8 cellular contexts compared by ENCODE assay signal in genomic region chr7:117323877-117324699, GRCh38. TPM values are rescaled to one million over a fixed set of nuclear protein-coding genes. Genes with fewer than 3 reads are reported as not detected.
DNase-seq lines count a peak whose midpoint lies in the region; ATAC-seq, FAIRE-seq and TF ChIP-seq lines count a peak whose summit lies in the region.

No MANE protein-coding gene starts in this region.

- 0 out of 2 replicates have a peak, but pooled peaks cover 4% of the 10 kb centered on the region for H4K20me1 ChIP-seq in K562 (replicated peaks; ENCODE audit: control insufficient read depth, insufficient read depth, low read length)

- H2AFZ ChIP-seq in K562 (ENCODE audit: low read depth, low read length) = no peak overlapping the region

- H3K27me3 ChIP-seq in K562 (ENCODE audit: control insufficient read depth in 2 of 2, insufficient read depth in 2 of 2, low read length in 2 of 2) (peaks cover 43 to 44% of the 10 kb centered on the region in 2 experiments; a peak in 4 of 5 replicates), stomach (peaks cover 15 to 61% (median 44%) of the 10 kb centered on the region in 3 donors)

- ATAC-seq in K562 (peak; percentile 52), GM21390 (IDR thresholded peaks at IDR 0.05; ENCODE audit: unreplicated experiment) (no peak), HG03342 (IDR thresholded peaks at IDR 0.05; ENCODE audit: unreplicated experiment) (no peak), HG03175 (IDR thresholded peaks at IDR 0.05; ENCODE audit: unreplicated experiment) (no peak)

- peak overlapping the region; percentile 38 for H3K4me3 ChIP-seq in HEK293 (ENCODE audit: low read depth, low read length)
- no peak overlapping the region for H3K4me3 ChIP-seq in K562
- H3K4me3 ChIP-seq in stomach = peak overlapping the region; percentile 33 to 48 (median 42)

- WGBS in K562 (ENCODE audit: insufficient coverage, low coverage, missing lambda C conversion rate) = 7% methylated on average over 61 of the region's 65 CpGs
- WGBS in stomach, 5 donors = 0 to 5% (median 2%) methylated on average over 12 to 65 of the region's 65 CpGs

- no peak for TF ChIP-seq EP300 in K562 (IDR thresholded peaks at IDR 0.05; ENCODE audit: low read length)
- no peak for TF ChIP-seq EP300 in stomach (IDR thresholded peaks at IDR 0.05)

- H3K27ac ChIP-seq in HEK293 (ENCODE audit: extremely low read depth, low read depth, low read length) = no peak overlapping the region
- H3K27ac ChIP-seq in K562 (ENCODE audit: extremely low read depth, low read depth, low read length) = no peak overlapping the region
- no peak overlapping the region for H3K27ac ChIP-seq in stomach

- no peak for TF ChIP-seq CTCF in HEK293 (tag by site-specific recombination; IDR thresholded peaks at IDR 0.05)
- TF ChIP-seq CTCF in K562 (IDR thresholded peaks at IDR 0.05 in 2 of 3, conservative IDR thresholded peaks at IDR 0.05 in 1 of 3; ENCODE audit: insufficient read depth in 2 of 3, low read depth in 1 of 3, low read length in 3 of 3) = no peak
- TF ChIP-seq CTCF in stomach (IDR thresholded peaks at IDR 0.05) = no peak

- DNase-seq in K562 (ENCODE audit: extremely low read depth in 1 of 4, low spot score in 3 of 4) (no peak), iPS-NIHi11 (ENCODE audit: low spot score) (peak; percentile 54), stomach (no peak), RKO (ENCODE audit: low spot score) (no peak)

- no peak for FAIRE-seq in K562 (lab: Jason Lieb, UNC)

- in situ Hi-C loops in K562 (cut with MboI) = no loop called here

- no peak for TF ChIP-seq POLR2A in K562 (conservative IDR thresholded peaks at IDR 0.05)
- TF ChIP-seq POLR2A in stomach (IDR thresholded peaks at IDR 0.05) = no peak

- no TSS peak for BruUV-seq in K562 (replicated peaks; lab: Mats Ljungman, UMichigan)

- TF ChIP-seq RAD21 in K562 (CRISPR knock-in tag; conservative IDR thresholded peaks at IDR 0.05 in 1 of 2, IDR thresholded peaks at IDR 0.05 in 1 of 2) = no peak

- no peaks in the 10 kb centered on the region for H3K79me2 ChIP-seq in K562 (ENCODE audit: control insufficient read depth, insufficient read depth, low read length)

- H3K9ac ChIP-seq in K562 (ENCODE audit: insufficient read depth in 1 of 2, low read depth in 2 of 2, low read length in 2 of 2) = no peak overlapping the region

- no peak overlapping the region for H3K4me2 ChIP-seq in K562 (ENCODE audit: insufficient read depth, low read length)

- POLR2A ChIA-PET in HEK293 (lab: Yijun Ruan, JAX) = no interaction called here
- POLR2A ChIA-PET in K562 (lab: Yijun Ruan, JAX) = no interaction called here

- H3K4me1 ChIP-seq in HEK293 (ENCODE audit: control insufficient read depth, insufficient read depth, low read length) (no peaks in the 10 kb centered on the region), K562 (replicated peaks in 1 of 2; ENCODE audit: control insufficient read depth in 2 of 2, insufficient read depth in 2 of 2, low read length in 2 of 2) (peaks cover 0 to 16% of the 10 kb centered on the region in 2 experiments; a peak in 2 of 5 replicates), stomach (peaks cover 21 to 24% (median 22%) of the 10 kb centered on the region in 4 donors)

- H3K9me1 ChIP-seq in K562 (ENCODE audit: control insufficient read depth, insufficient read depth, low read length) = no peaks in the 10 kb centered on the region

- intact Hi-C loops in K562 (cut with micrococcal nuclease) (no loop called here), stomach (cut with DNase I; ENCODE audit: low total_unique reads) (no loop called here)

- H3K36me3 ChIP-seq in HEK293 (ENCODE audit: control insufficient read depth in 2 of 2, insufficient read depth in 1 of 2, low read length in 2 of 2) (no peaks in the 10 kb centered on the region), K562 (ENCODE audit: control insufficient read depth, insufficient read depth, low read length) (no peaks in the 10 kb centered on the region), stomach (no peaks in the 10 kb centered on the region)

- CTCF ChIA-PET in HEK293 (lab: Yijun Ruan, JAX) (no interaction called here), K562 (lab: Yijun Ruan, JAX; ENCODE audit: low intra/inter-chr PET ratio) (no interaction called here)

- no peaks in the 10 kb centered on the region for H3K9me3 ChIP-seq in HEK293 (ENCODE audit: control insufficient read depth, insufficient read depth, low read depth, low read length)
- no peaks in the 10 kb centered on the region for H3K9me3 ChIP-seq in K562 (replicated peaks; ENCODE audit: control insufficient read depth, insufficient read depth, low read depth, low read length)
- peaks cover 0 to 6% (median 0%) of the 10 kb centered on the region in 4 donors for H3K9me3 ChIP-seq in stomach

TF ChIP-seq in HEK293, 187 proteins besides CTCF, POLR2A, EP300 and RAD21 (continues in another document):
- no peak for TF ChIP-seq ZNF626 (tag by site-specific recombination; IDR thresholded peaks at IDR 0.05)
- no peak for TF ChIP-seq ZNF37A (tag by site-specific recombination; IDR thresholded peaks at IDR 0.05)
- TF ChIP-seq, protein P1, sequence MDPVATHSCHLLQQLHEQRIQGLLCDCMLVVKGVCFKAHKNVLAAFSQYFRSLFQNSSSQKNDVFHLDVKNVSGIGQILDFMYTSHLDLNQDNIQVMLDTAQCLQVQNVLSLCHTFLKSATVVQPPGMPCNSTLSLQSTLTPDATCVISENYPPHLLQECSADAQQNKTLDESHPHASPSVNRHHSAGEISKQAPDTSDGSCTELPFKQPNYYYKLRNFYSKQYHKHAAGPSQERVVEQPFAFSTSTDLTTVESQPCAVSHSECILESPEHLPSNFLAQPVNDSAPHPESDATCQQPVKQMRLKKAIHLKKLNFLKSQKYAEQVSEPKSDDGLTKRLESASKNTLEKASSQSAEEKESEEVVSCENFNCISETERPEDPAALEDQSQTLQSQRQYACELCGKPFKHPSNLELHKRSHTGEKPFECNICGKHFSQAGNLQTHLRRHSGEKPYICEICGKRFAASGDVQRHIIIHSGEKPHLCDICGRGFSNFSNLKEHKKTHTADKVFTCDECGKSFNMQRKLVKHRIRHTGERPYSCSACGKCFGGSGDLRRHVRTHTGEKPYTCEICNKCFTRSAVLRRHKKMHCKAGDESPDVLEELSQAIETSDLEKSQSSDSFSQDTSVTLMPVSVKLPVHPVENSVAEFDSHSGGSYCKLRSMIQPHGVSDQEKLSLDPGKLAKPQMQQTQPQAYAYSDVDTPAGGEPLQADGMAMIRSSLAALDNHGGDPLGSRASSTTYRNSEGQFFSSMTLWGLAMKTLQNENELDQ (tag by site-specific recombination; IDR thresholded peaks at IDR 0.05; ENCODE audit: low read depth) = no peak
- no peak for TF ChIP-seq ZNF274 (IDR thresholded peaks at IDR 0.05; ENCODE audit: low read length)
- TF ChIP-seq ZNF274 (tag by site-specific recombination; IDR thresholded peaks at IDR 0.05; ENCODE audit: borderline replicate concordance) = no peak

TF ChIP-seq in K562, 482 proteins besides CTCF, POLR2A, EP300 and RAD21:
- TF ChIP-seq ZNF124 (CRISPR knock-in tag; IDR thresholded peaks at IDR 0.05) = no peak
- TF ChIP-seq MTA2 (IDR thresholded peaks at IDR 0.05; ENCODE audit: low read depth) = no peak
- no peak for TF ChIP-seq SNIP1 (IDR thresholded peaks at IDR 0.05; ENCODE audit: low read depth)
TF ChIP-seq in K562: peak in this region for 0.

RNA-seq across cellular contexts. Expression of gene WNT2, which starts 1.2 kb away (rescaled TPM):
- total RNA-seq in K562 (2011; cell fraction: chromatin; rRNA removed; ENCODE audit: low replicate concordance) = not detected in 2 replicates
- not detected in 2 replicates for total RNA-seq in K562 (2011; cell fraction: nucleolus; rRNA removed)
- total RNA-seq in K562 (2011; cell fraction: nucleoplasm; rRNA removed) = not detected in 2 replicates
- total RNA-seq in K562 (2014; rRNA removed) (not detected in 2 replicates), K562 (2014; rRNA removed; fragmentation: Illumina TruSeq; extraction: Trizol) (not detected in 2 replicates), K562 (2015; rRNA removed; fragmentation: Illumina TruSeq; extraction: Trizol) (not detected in 2 replicates), K562 (2021) (not detected in 2 replicates), stomach (1 to 10 TPM in 1 of 5 donors, not detected in 4; 1.7 TPM)
- polyA plus RNA-seq in K562 (2011; rRNA removed) (not detected in 2 replicates), K562 (2014; fragmentation: Illumina TruSeq; extraction: Trizol) (not detected in 2 replicates), K562 (2014; fragmentation: Nextera tagmentation; extraction: Ambion mirVana) (under 1 TPM in 1 of 2 experiments, not detected in 1; 0.04 TPM), K562 (2014; rRNA removed) (not detected in 2 replicates), stomach (under 1 TPM in 1 of 3 donors, not detected in 2; 0.61 TPM)
- polyA plus RNA-seq in K562 (2011; cell fraction: cytosol; rRNA removed) = not detected in 2 replicates
- polyA plus RNA-seq in K562 (2011; cell fraction: nucleus; rRNA removed) = not detected in 2 replicates
- polyA plus RNA-seq in K562 (2012) = not detected in 2 replicates
- polyA minus RNA-seq in K562 (2011; rRNA and poly(A)+ RNA removed) = not detected in 2 replicates
- polyA minus RNA-seq in K562 (2011; cell fraction: cytosol; rRNA and poly(A)+ RNA removed) = not detected in 2 replicates
- polyA minus RNA-seq in K562 (2011; cell fraction: nucleus; rRNA and poly(A)+ RNA removed) = not detected in 2 replicates
